In the genomic region with DNA sequence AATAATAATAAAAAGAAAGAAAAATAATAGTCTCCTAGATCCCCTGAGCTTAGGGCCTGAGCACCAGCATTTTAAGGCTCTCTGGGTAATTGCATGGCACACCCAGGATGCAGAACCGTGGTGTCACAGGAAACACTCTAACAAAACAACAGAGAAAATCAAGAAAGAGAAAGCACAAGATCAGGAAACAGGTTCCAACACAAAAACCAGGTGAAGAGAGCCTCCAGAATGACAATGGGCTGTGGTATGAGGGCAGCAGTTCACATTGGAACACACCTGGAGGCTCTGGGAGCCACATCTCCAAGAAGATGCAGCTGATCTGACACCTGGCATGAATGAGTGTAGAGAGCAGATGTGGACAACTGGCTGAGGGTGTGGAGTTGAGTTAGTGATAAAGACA, we compare ENCODE assay signal across 1 cellular context.
TF ChIP-seq lines count a peak whose summit lies in the region.

No MANE protein-coding gene starts in this region.

TF ChIP-seq in H1, 55 proteins besides CTCF, POLR2A, EP300 and RAD21:
- TF ChIP-seq, protein P1, sequence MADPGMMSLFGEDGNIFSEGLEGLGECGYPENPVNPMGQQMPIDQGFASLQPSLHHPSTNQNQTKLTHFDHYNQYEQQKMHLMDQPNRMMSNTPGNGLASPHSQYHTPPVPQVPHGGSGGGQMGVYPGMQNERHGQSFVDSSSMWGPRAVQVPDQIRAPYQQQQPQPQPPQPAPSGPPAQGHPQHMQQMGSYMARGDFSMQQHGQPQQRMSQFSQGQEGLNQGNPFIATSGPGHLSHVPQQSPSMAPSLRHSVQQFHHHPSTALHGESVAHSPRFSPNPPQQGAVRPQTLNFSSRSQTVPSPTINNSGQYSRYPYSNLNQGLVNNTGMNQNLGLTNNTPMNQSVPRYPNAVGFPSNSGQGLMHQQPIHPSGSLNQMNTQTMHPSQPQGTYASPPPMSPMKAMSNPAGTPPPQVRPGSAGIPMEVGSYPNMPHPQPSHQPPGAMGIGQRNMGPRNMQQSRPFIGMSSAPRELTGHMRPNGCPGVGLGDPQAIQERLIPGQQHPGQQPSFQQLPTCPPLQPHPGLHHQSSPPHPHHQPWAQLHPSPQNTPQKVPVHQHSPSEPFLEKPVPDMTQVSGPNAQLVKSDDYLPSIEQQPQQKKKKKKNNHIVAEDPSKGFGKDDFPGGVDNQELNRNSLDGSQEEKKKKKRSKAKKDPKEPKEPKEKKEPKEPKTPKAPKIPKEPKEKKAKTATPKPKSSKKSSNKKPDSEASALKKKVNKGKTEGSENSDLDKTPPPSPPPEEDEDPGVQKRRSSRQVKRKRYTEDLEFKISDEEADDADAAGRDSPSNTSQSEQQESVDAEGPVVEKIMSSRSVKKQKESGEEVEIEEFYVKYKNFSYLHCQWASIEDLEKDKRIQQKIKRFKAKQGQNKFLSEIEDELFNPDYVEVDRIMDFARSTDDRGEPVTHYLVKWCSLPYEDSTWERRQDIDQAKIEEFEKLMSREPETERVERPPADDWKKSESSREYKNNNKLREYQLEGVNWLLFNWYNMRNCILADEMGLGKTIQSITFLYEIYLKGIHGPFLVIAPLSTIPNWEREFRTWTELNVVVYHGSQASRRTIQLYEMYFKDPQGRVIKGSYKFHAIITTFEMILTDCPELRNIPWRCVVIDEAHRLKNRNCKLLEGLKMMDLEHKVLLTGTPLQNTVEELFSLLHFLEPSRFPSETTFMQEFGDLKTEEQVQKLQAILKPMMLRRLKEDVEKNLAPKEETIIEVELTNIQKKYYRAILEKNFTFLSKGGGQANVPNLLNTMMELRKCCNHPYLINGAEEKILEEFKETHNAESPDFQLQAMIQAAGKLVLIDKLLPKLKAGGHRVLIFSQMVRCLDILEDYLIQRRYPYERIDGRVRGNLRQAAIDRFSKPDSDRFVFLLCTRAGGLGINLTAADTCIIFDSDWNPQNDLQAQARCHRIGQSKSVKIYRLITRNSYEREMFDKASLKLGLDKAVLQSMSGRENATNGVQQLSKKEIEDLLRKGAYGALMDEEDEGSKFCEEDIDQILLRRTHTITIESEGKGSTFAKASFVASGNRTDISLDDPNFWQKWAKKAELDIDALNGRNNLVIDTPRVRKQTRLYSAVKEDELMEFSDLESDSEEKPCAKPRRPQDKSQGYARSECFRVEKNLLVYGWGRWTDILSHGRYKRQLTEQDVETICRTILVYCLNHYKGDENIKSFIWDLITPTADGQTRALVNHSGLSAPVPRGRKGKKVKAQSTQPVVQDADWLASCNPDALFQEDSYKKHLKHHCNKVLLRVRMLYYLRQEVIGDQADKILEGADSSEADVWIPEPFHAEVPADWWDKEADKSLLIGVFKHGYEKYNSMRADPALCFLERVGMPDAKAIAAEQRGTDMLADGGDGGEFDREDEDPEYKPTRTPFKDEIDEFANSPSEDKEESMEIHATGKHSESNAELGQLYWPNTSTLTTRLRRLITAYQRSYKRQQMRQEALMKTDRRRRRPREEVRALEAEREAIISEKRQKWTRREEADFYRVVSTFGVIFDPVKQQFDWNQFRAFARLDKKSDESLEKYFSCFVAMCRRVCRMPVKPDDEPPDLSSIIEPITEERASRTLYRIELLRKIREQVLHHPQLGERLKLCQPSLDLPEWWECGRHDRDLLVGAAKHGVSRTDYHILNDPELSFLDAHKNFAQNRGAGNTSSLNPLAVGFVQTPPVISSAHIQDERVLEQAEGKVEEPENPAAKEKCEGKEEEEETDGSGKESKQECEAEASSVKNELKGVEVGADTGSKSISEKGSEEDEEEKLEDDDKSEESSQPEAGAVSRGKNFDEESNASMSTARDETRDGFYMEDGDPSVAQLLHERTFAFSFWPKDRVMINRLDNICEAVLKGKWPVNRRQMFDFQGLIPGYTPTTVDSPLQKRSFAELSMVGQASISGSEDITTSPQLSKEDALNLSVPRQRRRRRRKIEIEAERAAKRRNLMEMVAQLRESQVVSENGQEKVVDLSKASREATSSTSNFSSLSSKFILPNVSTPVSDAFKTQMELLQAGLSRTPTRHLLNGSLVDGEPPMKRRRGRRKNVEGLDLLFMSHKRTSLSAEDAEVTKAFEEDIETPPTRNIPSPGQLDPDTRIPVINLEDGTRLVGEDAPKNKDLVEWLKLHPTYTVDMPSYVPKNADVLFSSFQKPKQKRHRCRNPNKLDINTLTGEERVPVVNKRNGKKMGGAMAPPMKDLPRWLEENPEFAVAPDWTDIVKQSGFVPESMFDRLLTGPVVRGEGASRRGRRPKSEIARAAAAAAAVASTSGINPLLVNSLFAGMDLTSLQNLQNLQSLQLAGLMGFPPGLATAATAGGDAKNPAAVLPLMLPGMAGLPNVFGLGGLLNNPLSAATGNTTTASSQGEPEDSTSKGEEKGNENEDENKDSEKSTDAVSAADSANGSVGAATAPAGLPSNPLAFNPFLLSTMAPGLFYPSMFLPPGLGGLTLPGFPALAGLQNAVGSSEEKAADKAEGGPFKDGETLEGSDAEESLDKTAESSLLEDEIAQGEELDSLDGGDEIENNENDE (IDR thresholded peaks at IDR 0.05; ENCODE audit: insufficient replicate concordance, low read length) = no peak
- TF ChIP-seq RNF2 (IDR thresholded peaks at IDR 0.05; ENCODE audit: borderline replicate concordance, low read depth, low read length, missing control alignments, poor library complexity, severe bottlenecking) (no peak), POLR2AphosphoS5 (IDR thresholded peaks at IDR 0.05; ENCODE audit: low read depth, low read length) (no peak), TBP (IDR thresholded peaks at IDR 0.05; ENCODE audit: low read depth, low read length) (no peak), SUZ12 (IDR thresholded peaks at IDR 0.05; ENCODE audit: low read length) (no peak), SIN3A (conservative IDR thresholded peaks at IDR 0.05 in 1 of 2, IDR thresholded peaks at IDR 0.05 in 1 of 2; ENCODE audit: low read depth in 1 of 2, low read length in 2 of 2) (no peak), CBX5 (IDR thresholded peaks at IDR 0.05; ENCODE audit: low read depth, low read length) (no peak), BACH1 (IDR thresholded peaks at IDR 0.05; ENCODE audit: low read length) (no peak), GABPA (IDR thresholded peaks at IDR 0.05; ENCODE audit: borderline replicate concordance, insufficient read depth, low read length) (no peak), POU5F1 (IDR thresholded peaks at IDR 0.05; ENCODE audit: low read depth, low read length) (no peak), CREB1 (IDR thresholded peaks at IDR 0.05) (no peak), SIX5 (IDR thresholded peaks at IDR 0.05; ENCODE audit: low read depth, low read length) (no peak), TAF1 (IDR thresholded peaks at IDR 0.05; ENCODE audit: low read depth, low read length) (no peak), TAF7 (optimal IDR thresholded peaks at IDR 0.05; ENCODE audit: borderline replicate concordance, low read depth, low read length) (no peak), CHD1 (IDR thresholded peaks at IDR 0.05; ENCODE audit: low read depth, low read length) (no peak), HDAC6 (IDR thresholded peaks at IDR 0.05; ENCODE audit: low read depth, low read length) (no peak)
- TF ChIP-seq, protein P2, sequence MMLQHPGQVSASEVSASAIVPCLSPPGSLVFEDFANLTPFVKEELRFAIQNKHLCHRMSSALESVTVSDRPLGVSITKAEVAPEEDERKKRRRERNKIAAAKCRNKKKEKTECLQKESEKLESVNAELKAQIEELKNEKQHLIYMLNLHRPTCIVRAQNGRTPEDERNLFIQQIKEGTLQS (IDR thresholded peaks at IDR 0.05; ENCODE audit: insufficient read depth, low read depth, low read length) = no peak
- TF ChIP-seq, protein P3, sequence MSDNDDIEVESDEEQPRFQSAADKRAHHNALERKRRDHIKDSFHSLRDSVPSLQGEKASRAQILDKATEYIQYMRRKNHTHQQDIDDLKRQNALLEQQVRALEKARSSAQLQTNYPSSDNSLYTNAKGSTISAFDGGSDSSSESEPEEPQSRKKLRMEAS (IDR thresholded peaks at IDR 0.05) = no peak
